Comparison of ENCODE assay signal across 1 cellular context in genomic region chr4:161680146-161680545, GRCh38.
TF ChIP-seq lines count a peak whose summit lies in the region.

No MANE protein-coding gene starts in this region.

TF ChIP-seq in WTC11, 78 proteins besides CTCF, POLR2A, EP300 and RAD21 (continued from another document):
- TF ChIP-seq AR (CRISPR knock-in tag; IDR thresholded peaks at IDR 0.05) (no peak), ZNF423 (CRISPR knock-in tag; IDR thresholded peaks at IDR 0.05) (no peak), RELA (CRISPR knock-in tag; IDR thresholded peaks at IDR 0.05; ENCODE audit: borderline replicate concordance) (no peak), GRHL2 (CRISPR knock-in tag; IDR thresholded peaks at IDR 0.05; ENCODE audit: insufficient replicate concordance, severe bottlenecking) (no peak), ZSCAN18 (CRISPR knock-in tag; IDR thresholded peaks at IDR 0.05) (no peak), NR1H2 (CRISPR knock-in tag; IDR thresholded peaks at IDR 0.05) (no peak), ZNF317 (CRISPR knock-in tag; IDR thresholded peaks at IDR 0.05; ENCODE audit: borderline replicate concordance, low read depth) (no peak), ZNF263 (CRISPR knock-in tag; IDR thresholded peaks at IDR 0.05; ENCODE audit: low read depth) (no peak), GTF2I (CRISPR knock-in tag; conservative IDR thresholded peaks at IDR 0.05) (no peak), ZNF232 (CRISPR knock-in tag; IDR thresholded peaks at IDR 0.05) (no peak), ZMAT4 (CRISPR knock-in tag; IDR thresholded peaks at IDR 0.05) (no peak), TEAD4 (CRISPR knock-in tag; IDR thresholded peaks at IDR 0.05) (no peak)
TF ChIP-seq in WTC11: peak in this region for 0.
